ENCODE assay signal across 19 cellular contexts in the genomic region with DNA sequence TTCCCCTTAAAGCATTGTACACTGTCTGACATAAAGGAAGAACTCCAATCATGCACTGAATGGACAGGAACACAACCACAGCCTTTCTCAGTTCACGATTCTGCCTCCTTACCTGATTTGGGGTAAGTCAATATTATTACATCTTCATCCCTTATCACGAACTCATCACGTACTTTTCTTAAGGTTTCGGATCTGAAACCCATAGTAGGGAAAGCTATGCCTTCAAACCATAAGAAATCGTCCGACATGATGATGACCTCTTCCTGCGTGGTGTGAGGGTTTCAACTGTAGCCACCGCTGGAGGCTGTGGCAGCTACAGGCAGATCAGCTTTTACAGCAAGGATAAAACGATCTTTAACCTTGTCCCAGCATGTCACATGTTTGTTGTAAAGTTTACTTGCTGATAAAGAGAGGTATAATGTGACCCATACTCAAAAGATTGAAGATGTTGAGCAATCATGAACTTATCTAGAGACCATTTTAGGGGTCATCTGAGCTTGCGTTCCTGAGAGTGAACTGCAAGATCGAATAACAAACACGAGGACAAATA. TPM values are rescaled to one million over a fixed set of nuclear protein-coding genes. Genes with fewer than 3 reads are reported as not detected.
"Had no signal": no experiment of that assay in that cellular context is flagged by ENCODE, and none has a peak within 500 bp of the region (broad histone marks: within the 10 kb centered on the region; RNA-seq: fewer than 3 reads in every experiment).

Gene SULT2A1, minus strand, starts transcription at position 306 of the 550 bp plus-strand sequence. Its CDS starts 58 bp downstream, at position 248.

- H3K36me3 ChIP-seq: brain microvascular endothelial cell, left ventricle myocardium inferior, right atrium auricular region, spleen had no signal

- H3K36me3 Mint-ChIP-seq: activated naive CD8-positive, alpha-beta T cell treated with anti-CD3 and anti-CD28 coated beads, Interleukin-2, amount 10 ng/mL, durations not matched to agents 7 days and 5 days; memory B cell; natural killer cell treated with Interleukin-12 subunit alpha and Interleukin-12 subunit beta and Interleukin-15 and Interleukin-18, amount 100 ng/mL, for 72 hours had no signal

- H3K4me3 ChIP-seq: left ventricle myocardium inferior, right atrium auricular region, spleen had no signal

- H3K9me3 Mint-ChIP-seq: activated naive CD8-positive, alpha-beta T cell treated with anti-CD3 and anti-CD28 coated beads, Interleukin-2, amount 10 ng/mL, durations not matched to agents 7 days and 5 days; effector memory CD8-positive, alpha-beta T cell; memory B cell; natural killer cell treated with Interleukin-12 subunit alpha and Interleukin-12 subunit beta and Interleukin-15 and Interleukin-18, amount 100 ng/mL, for 72 hours; stimulated activated naive CD8-positive, alpha-beta T cell treated with anti-CD3 and anti-CD28 coated beads, Interleukin-15, Interleukin-2, amounts not matched to agents 100 ng/mL and 50 ng/mL, for 24 hours had no signal

- H3K4me1 Mint-ChIP-seq: activated naive CD8-positive, alpha-beta T cell treated with anti-CD3 and anti-CD28 coated beads, Interleukin-2, amount 10 ng/mL, durations not matched to agents 7 days and 5 days; memory B cell had no signal

- H3K27ac Mint-ChIP-seq: activated naive CD8-positive, alpha-beta T cell treated with anti-CD3 and anti-CD28 coated beads, Interleukin-2, amount 10 ng/mL, durations not matched to agents 7 days and 5 days; effector memory CD8-positive, alpha-beta T cell; memory B cell; natural killer cell treated with Interleukin-12 subunit alpha and Interleukin-12 subunit beta and Interleukin-15 and Interleukin-18, amount 100 ng/mL, for 72 hours; stimulated activated naive CD8-positive, alpha-beta T cell treated with anti-CD3 and anti-CD28 coated beads, Interleukin-15, Interleukin-2, amounts not matched to agents 100 ng/mL and 50 ng/mL, for 24 hours had no signal

- H3K27me3 ChIP-seq: brain microvascular endothelial cell, right atrium auricular region had no signal

- H3K9me3 ChIP-seq: left ventricle myocardium inferior, right atrium auricular region, spleen had no signal

- ATAC-seq: effector memory CD8-positive, alpha-beta T cell; natural killer cell treated with Interleukin-12 subunit alpha and Interleukin-12 subunit beta and Interleukin-15 and Interleukin-18, amount 100 ng/mL, for 72 hours had no signal

- H3K4me1 ChIP-seq: left ventricle myocardium inferior, right atrium auricular region, spleen had no signal

- H3K4me3 Mint-ChIP-seq: activated naive CD8-positive, alpha-beta T cell treated with anti-CD3 and anti-CD28 coated beads, Interleukin-2, amount 10 ng/mL, durations not matched to agents 7 days and 5 days; effector memory CD8-positive, alpha-beta T cell; memory B cell; natural killer cell treated with Interleukin-12 subunit alpha and Interleukin-12 subunit beta and Interleukin-15 and Interleukin-18, amount 100 ng/mL, for 72 hours; stimulated activated naive CD8-positive, alpha-beta T cell treated with anti-CD3 and anti-CD28 coated beads, Interleukin-15, Interleukin-2, amounts not matched to agents 100 ng/mL and 50 ng/mL, for 24 hours had no signal

- DNase-seq: activated CD4-positive, alpha-beta T cell treated with anti-CD3 and anti-CD28 coated beads, Interleukin-2, amount 50 U/mL, for 1 hour; activated CD8-positive, alpha-beta memory T cell treated with anti-CD3 and anti-CD28 coated beads for 24 hours; activated gamma-delta T cell treated with Interleukin-2 at 50 U/mL for 16 hours; activated naive CD8-positive, alpha-beta T cell treated with anti-CD3 and anti-CD28 coated beads, Interleukin-2, amount 10 ng/mL, durations not matched to agents 7 days and 5 days; anterior cingulate cortex; brain microvascular endothelial cell; effector memory CD8-positive, alpha-beta T cell; islet precursor cell; left ventricle myocardium inferior; nucleus accumbens; spleen; T-helper 9 cell had no signal

- H3K27ac ChIP-seq: brain microvascular endothelial cell, epithelial cell of prostate, left ventricle myocardium inferior, right atrium auricular region, spleen had no signal

RNA-seq across cellular contexts. Expression of gene SULT2A1, which starts in this region (rescaled TPM):
- total RNA-seq: activated naive CD8-positive, alpha-beta T cell treated with anti-CD3 and anti-CD28 coated beads, Interleukin-2, amount 10 ng/mL, durations not matched to agents 7 days and 5 days; left ventricle myocardium inferior; natural killer cell treated with Interleukin-12 subunit alpha and Interleukin-12 subunit beta and Interleukin-15 and Interleukin-18, amount 100 ng/mL, for 72 hours; posterior vena cava; right atrium auricular region; temporal lobe had no signal
- polyA plus RNA-seq: spleen had no signal
